In genomic region chr5:45696206-45696836, GRCh38 we compare ENCODE assay signal across 8 cellular contexts. TPM values are rescaled to one million over a fixed set of nuclear protein-coding genes. Genes with fewer than 3 reads are reported as not detected.
A peak's percentile ranks its signal among the peaks of the same experiment; 100 is the strongest.
DNase-seq lines count a peak whose midpoint lies in the region; ATAC-seq lines count a peak whose summit lies in the region.

Gene HCN1 (minus strand): TSS chr5:45696380.

- no peak within 1 kb of the TSS for H3K27ac ChIP-seq in SK-N-MC

- H3K9ac ChIP-seq in SK-N-MC (ENCODE audit: insufficient read length), result no peak within 1 kb of the TSS

- peak; percentile 83 for ATAC-seq in HG03457 (IDR thresholded peaks at IDR 0.05; ENCODE audit: unreplicated experiment)
- peak; percentile 100 for ATAC-seq in left lobe of liver

- DNase-seq in activated naive CD4-positive, alpha-beta T cell treated with Interleukin-2 at 50 U/mL for 16 hours, result peak; percentile 2
- DNase-seq in activated naive CD4-positive, alpha-beta T cell (lab: John Stamatoyannopoulos, UW), result no peak
- DNase-seq in SK-N-MC (ENCODE audit: low read depth, low spot score), result no peak
- DNase-seq in dermis microvascular lymphatic vessel endothelial cell (ENCODE audit: low read depth in 2 of 2), result peak; percentile 36 to 80
- peak; percentile 72 for DNase-seq in left lobe of liver (ENCODE audit: low spot score)
- DNase-seq in stimulated activated CD4-positive, alpha-beta T cell treated with anti-CD3 and anti-CD28 coated beads, Interleukin-4, amount 100 ng/mL, for 1 hour, result peak; percentile 31
- DNase-seq in RKO (ENCODE audit: low spot score), result no peak

- H3K4me3 ChIP-seq in SK-N-MC, result peak within 1 kb of the TSS; percentile 68

- no peaks in the 10 kb centered on the region for H3K36me3 ChIP-seq in SK-N-MC (ENCODE audit: insufficient read depth, low read length)

- no peaks in the 10 kb centered on the region for H3K9me3 ChIP-seq in SK-N-MC (ENCODE audit: low read depth, low read length)

RNA-seq across cellular contexts. Expression of gene HCN1, which starts in this region (rescaled TPM):
- total RNA-seq in dermis microvascular lymphatic vessel endothelial cell, result not detected in 2 replicates
- not detected for total RNA-seq in left lobe of liver

Comparison
In these comparisons a context has a peak if more than half of its experiments do, and no peak if none do; other contexts are left out.
1. DNase-seq: peak in activated naive CD4-positive, alpha-beta T cell treated with Interleukin-2 at 50 U/mL for 16 hours (single experiment) and stimulated activated CD4-positive, alpha-beta T cell treated with anti-CD3 and anti-CD28 coated beads, Interleukin-4, amount 100 ng/mL, for 1 hour (single experiment); none in activated naive CD4-positive, alpha-beta T cell (0 of 4), SK-N-MC (single experiment) and RKO (single experiment).
2. Peak in DNase-seq in dermis microvascular lymphatic vessel endothelial cell; RNA of the gene not detected or under 1 TPM.
3. Peak in DNase-seq and ATAC-seq in left lobe of liver; RNA of the gene not detected or under 1 TPM.